10 cellular contexts compared by ENCODE assay signal in genomic region chr9:136052991-136053756, GRCh38. TPM values are rescaled to one million over a fixed set of nuclear protein-coding genes. Genes with fewer than 3 reads are reported as not detected.
DNase-seq lines count a peak whose midpoint lies in the region; ATAC-seq and TF ChIP-seq lines count a peak whose summit lies in the region.
"Had no signal": no experiment of that assay in that cellular context is flagged by ENCODE, and none has a peak within 500 bp of the region (broad histone marks: within the 10 kb centered on the region; RNA-seq: fewer than 3 reads in every experiment).

No MANE protein-coding gene starts in this region.

- peaks cover 5% of the 10 kb centered on the region for H3K27me3 Mint-ChIP-seq in activated CD4-positive, alpha-beta T cell treated with anti-CD3 and anti-CD28 coated beads for 36 hours

- H3K4me1 Mint-ChIP-seq in activated CD4-positive, alpha-beta T cell treated with anti-CD3 and anti-CD28 coated beads for 36 hours: peaks cover 10% of the 10 kb centered on the region

- H3K36me3 Mint-ChIP-seq in activated CD4-positive, alpha-beta T cell treated with anti-CD3 and anti-CD28 coated beads for 36 hours (ENCODE audit: low read depth): no peaks in the 10 kb centered on the region
- H3K36me3 Mint-ChIP-seq: CD4-positive, CD25-positive, alpha-beta regulatory T cell had no signal

- H3K9me3 Mint-ChIP-seq in activated CD4-positive, alpha-beta T cell treated with anti-CD3 and anti-CD28 coated beads for 36 hours (ENCODE audit: low read depth): no peaks in the 10 kb centered on the region
- H3K9me3 Mint-ChIP-seq: CD4-positive, CD25-positive, alpha-beta regulatory T cell had no signal

- peak overlapping the region; percentile 81 for H3K4me3 ChIP-seq in coronary artery

- H3K27ac ChIP-seq in coronary artery: peak overlapping the region; percentile 36 to 85

- ATAC-seq in GM18870 (IDR thresholded peaks at IDR 0.05; ENCODE audit: unreplicated experiment) (no peak), GM21825 (IDR thresholded peaks at IDR 0.05; ENCODE audit: unreplicated experiment) (no peak)
- no peak for ATAC-seq in activated CD4-positive, alpha-beta T cell treated with anti-CD3 and anti-CD28 coated beads for 36 hours
- ATAC-seq: T-helper 17 cell had no signal

- no peak overlapping the region for H3K4me3 Mint-ChIP-seq in activated CD4-positive, alpha-beta T cell treated with anti-CD3 and anti-CD28 coated beads for 36 hours
- H3K4me3 Mint-ChIP-seq: CD4-positive, CD25-positive, alpha-beta regulatory T cell had no signal

- POLR2A ChIA-PET in activated CD4-positive, alpha-beta T cell treated with anti-CD3 and anti-CD28 coated beads for 36 hours (lab: Charles Lee): no interaction called here

- peak; percentile 26 to 52 for DNase-seq in SHP77 (lab: John Stamatoyannopoulos, UW)
- DNase-seq in SHP77 treated with DMSO at 0.1 percent for 48 hours (lab: John Stamatoyannopoulos, UW): no peak
- no peak for DNase-seq in coronary artery (ENCODE audit: low spot score)
- peak; percentile 43 for DNase-seq in midbrain (lab: John Stamatoyannopoulos, UW)
- DNase-seq in LoVo (ENCODE audit: low spot score): no peak
- DNase-seq in activated CD4-positive, alpha-beta T cell treated with anti-CD3 and anti-CD28 coated beads for 36 hours: no peak
- DNase-seq: CD4-positive, CD25-positive, alpha-beta regulatory T cell; T-helper 17 cell had no signal

- no peak for TF ChIP-seq CTCF in coronary artery (IDR thresholded peaks at IDR 0.05)

- no peak overlapping the region for H3K27ac Mint-ChIP-seq in activated CD4-positive, alpha-beta T cell treated with anti-CD3 and anti-CD28 coated beads for 36 hours
- H3K27ac Mint-ChIP-seq: CD4-positive, CD25-positive, alpha-beta regulatory T cell; T-helper 17 cell had no signal

- CTCF ChIA-PET in activated CD4-positive, alpha-beta T cell treated with anti-CD3 and anti-CD28 coated beads for 36 hours (lab: Charles Lee): no interaction called here

- intact Hi-C loops in activated CD4-positive, alpha-beta T cell treated with anti-CD3 and anti-CD28 coated beads for 36 hours (cut with DNase I, micrococcal nuclease): no loop called here

RNA-seq across cellular contexts. Expression of gene NACC2, which starts 41.9 kb away (rescaled TPM):
- 1 to 10 TPM; 4.2 to 5.2 TPM for total RNA-seq in activated CD4-positive, alpha-beta T cell treated with anti-CD3 and anti-CD28 coated beads for 36 hours

Comparison
In these comparisons a context has a peak if more than half of its experiments do, and no peak if none do; other contexts are left out.
1. DNase-seq: peak in SHP77 (2 of 2) and midbrain (single experiment); none in SHP77 treated with DMSO at 0.1 percent for 48 hours (single experiment), coronary artery (single experiment), LoVo (single experiment) and activated CD4-positive, alpha-beta T cell treated with anti-CD3 and anti-CD28 coated beads for 36 hours (single experiment).